ENCODE assay signal across 22 cellular contexts in genomic region chr17:67413399-67413798, GRCh38.
"Had no signal": no experiment of that assay in that cellular context is flagged by ENCODE, and none has a peak within 500 bp of the region (broad histone marks: within the 10 kb centered on the region; RNA-seq: fewer than 3 reads in every experiment).

No MANE protein-coding gene starts in this region.

- ATAC-seq: activated CD8-positive, alpha-beta T cell treated with anti-CD3 and anti-CD28 coated beads, Interleukin-2, amount 10 ng/mL, durations not matched to agents 7 days and 5 days; right cardiac atrium had no signal

- DNase-seq: activated CD4-positive, alpha-beta T cell treated with anti-CD3 and anti-CD28 coated beads for 4 hours; activated CD8-positive, alpha-beta T cell treated with anti-CD3 and anti-CD28 coated beads, Interleukin-2, amount 10 ng/mL, durations not matched to agents 7 days and 5 days; activated naive CD4-positive, alpha-beta T cell treated with anti-CD3 and anti-CD28 coated beads, Interleukin-2, amount 50 U/mL, for 16 hours; amygdala; cerebellar nuclear complex; erythroblast; hypothalamus; kidney glomerular epithelial cell; mesendoderm; right cardiac atrium; SK-N-SH; stimulated activated CD4-positive, alpha-beta T cell treated with anti-CD3 and anti-CD28 coated beads, Interleukin-15, amount 100 ng/mL, for 24 hours; stimulated activated CD4-positive, alpha-beta T cell treated with anti-CD3 and anti-CD28 coated beads, Interleukin-4, amount 100 ng/mL, for 1 hour; stimulated activated naive CD4-positive, alpha-beta T cell treated with Interleukin-2 at 50 U/mL for 16 hours; substantia nigra had no signal

- H3K27ac Mint-ChIP-seq: activated CD8-positive, alpha-beta T cell treated with anti-CD3 and anti-CD28 coated beads, Interleukin-2, amount 10 ng/mL, durations not matched to agents 7 days and 5 days; activated T-helper 2 cell treated with anti-CD3 and anti-CD28 coated beads, Interferon-gamma antibody, Interleukin-2, Interleukin-4, amounts not matched to agents 10 μg/mL and 5 μg/mL and 100 μg/mL, durations not matched to agents 14 hours and 24 hours and 36 hours; dendritic cell treated with granulocyte-macrophage colony-stimulating factor and Interleukin-4, amounts not matched to agents 40 ng/mL and 50 ng/mL, for 4 days had no signal

- H3K4me3 Mint-ChIP-seq: activated CD8-positive, alpha-beta T cell treated with anti-CD3 and anti-CD28 coated beads, Interleukin-2, amount 10 ng/mL, durations not matched to agents 7 days and 5 days; brain; dendritic cell treated with granulocyte-macrophage colony-stimulating factor and Interleukin-4, amounts not matched to agents 40 ng/mL and 50 ng/mL, for 4 days had no signal

- H3K4me1 Mint-ChIP-seq: brain had no signal

- H3K27me3 Mint-ChIP-seq: brain; dendritic cell treated with granulocyte-macrophage colony-stimulating factor and Interleukin-4, amounts not matched to agents 40 ng/mL and 50 ng/mL, for 4 days; progenitor cell of endocrine pancreas had no signal

- H3K27ac ChIP-seq: skin epidermis, tibial nerve, vagina had no signal

- H3K9me3 Mint-ChIP-seq: dendritic cell treated with granulocyte-macrophage colony-stimulating factor and Interleukin-4, amounts not matched to agents 40 ng/mL and 50 ng/mL, for 4 days had no signal
